22 cellular contexts compared by ENCODE assay signal in the genomic region with DNA sequence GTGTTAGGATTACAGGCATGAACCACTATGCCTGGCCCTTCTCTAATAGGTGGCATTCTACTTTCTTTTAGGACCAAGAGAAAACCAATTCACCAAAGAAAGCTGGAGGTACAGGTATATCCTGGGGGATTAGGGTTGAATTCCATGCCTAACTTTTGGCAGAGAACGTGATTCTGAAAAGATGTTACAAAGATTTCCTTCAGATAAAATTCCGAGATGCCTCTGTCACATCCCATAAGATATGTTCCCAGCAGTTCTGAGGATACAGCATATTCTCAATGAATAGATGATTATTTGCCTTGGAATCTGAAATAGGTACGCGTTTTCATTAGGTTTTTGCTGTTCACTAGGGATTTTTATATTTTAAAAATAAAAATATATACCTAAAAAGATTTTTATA.
"Had no signal": no experiment of that assay in that cellular context is flagged by ENCODE, and none has a peak within 500 bp of the region (broad histone marks: within the 10 kb centered on the region; RNA-seq: fewer than 3 reads in every experiment).

No MANE protein-coding gene starts in this region.

- ATAC-seq: esophagus mucosa; gastroesophageal sphincter; heart left ventricle; left cardiac atrium; left lung; naive thymus-derived CD8-positive, alpha-beta T cell; stimulated activated effector memory CD8-positive, alpha-beta T cell treated with anti-CD3 and anti-CD28 coated beads, Interleukin-12 subunit alpha, Interleukin-12 subunit beta, amount 100 ng/mL, for 72 hours had no signal

- H3K4me1 ChIP-seq: colonic mucosa, heart left ventricle, left lung, prostate gland, right atrium auricular region, sigmoid colon, thyroid gland had no signal

- H3K4me2 ChIP-seq: hepatocyte had no signal

- H3K79me2 ChIP-seq: hepatocyte had no signal

- H3K27ac ChIP-seq: colonic mucosa, epithelial cell of prostate, gastroesophageal sphincter, heart left ventricle, hepatocyte, left lung, prostate gland, right atrium auricular region, sigmoid colon, stomach, thyroid gland had no signal

- H3K4me3 ChIP-seq: colonic mucosa, gastroesophageal sphincter, heart left ventricle, hepatocyte, left lung, prostate gland, right atrium auricular region, sigmoid colon, stomach, thyroid gland had no signal

- H3K27me3 ChIP-seq: colonic mucosa, gastroesophageal sphincter, heart left ventricle, hepatocyte, left lung, right atrium auricular region, sigmoid colon, stomach, thyroid gland had no signal

- H2AFZ ChIP-seq: hepatocyte had no signal

- H3K36me3 ChIP-seq: colonic mucosa, gastroesophageal sphincter, heart left ventricle, left lung, prostate gland, right atrium auricular region, sigmoid colon, stomach, thyroid gland had no signal

- H3K9me3 ChIP-seq: colonic mucosa, gastroesophageal sphincter, heart left ventricle, left lung, prostate gland, right atrium auricular region, sigmoid colon, stomach, thyroid gland had no signal

- DNase-seq: colonic mucosa; effector CD8-positive, alpha-beta T cell; foreskin fibroblast; heart left ventricle; left cardiac atrium; left lung; naive thymus-derived CD8-positive, alpha-beta T cell; nephron progenitor cell; nucleus accumbens; sigmoid colon; stimulated activated CD4-positive, alpha-beta T cell treated with anti-CD3 and anti-CD28 coated beads, Interleukin-2, amount 100 ng/mL, for 24 hours; stimulated activated CD4-positive, alpha-beta T cell treated with anti-CD3 and anti-CD28 coated beads, Interleukin-4, amount 100 ng/mL, for 24 hours; stimulated activated naive CD4-positive, alpha-beta T cell treated with Interleukin-2 at 50 U/mL for 16 hours; stomach; thyroid gland had no signal
